Comparison of ENCODE assay signal across 1 cellular context in the genomic region with DNA sequence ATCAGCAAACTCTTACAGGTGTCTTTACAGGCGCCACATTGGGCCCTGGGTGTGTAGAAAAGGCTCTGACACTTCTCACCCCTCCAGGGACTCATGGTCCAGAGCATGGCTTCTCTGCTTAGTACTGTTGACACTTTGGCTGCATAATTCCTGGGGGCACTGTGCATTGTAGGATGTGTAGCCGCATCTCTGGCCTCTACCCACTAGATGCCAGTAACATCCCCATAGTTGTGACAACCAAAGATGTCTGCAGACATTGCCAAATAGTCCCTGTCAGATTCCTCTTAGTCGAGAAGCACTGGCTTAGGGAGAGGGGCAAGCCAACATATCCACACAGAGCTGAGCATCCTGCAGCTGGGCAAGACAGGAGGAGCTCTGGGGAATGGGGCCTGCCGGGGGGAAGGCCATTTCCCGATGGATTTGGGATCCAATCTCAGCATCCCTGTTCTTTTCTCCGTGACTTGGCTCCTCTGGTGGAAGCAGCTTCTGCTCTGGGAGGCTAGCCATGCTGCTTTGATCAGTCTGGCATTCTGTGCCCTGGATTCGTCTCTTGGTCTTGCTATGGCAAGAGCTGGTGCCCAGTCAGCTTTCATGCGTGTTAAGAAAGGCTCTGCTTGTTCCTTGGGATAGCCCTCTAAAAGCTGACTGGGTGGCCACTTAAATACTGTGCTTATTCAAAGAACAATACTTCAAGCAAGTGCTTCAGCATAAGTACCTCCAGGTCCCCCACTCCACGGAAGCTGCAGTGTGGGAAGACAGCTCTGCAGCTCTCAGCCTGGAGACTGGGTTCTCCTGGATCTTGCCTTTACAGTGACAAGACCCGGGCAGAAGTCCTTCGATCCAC.
TF ChIP-seq lines count a peak whose summit lies in the region.

No MANE protein-coding gene starts in this region.

TF ChIP-seq in HCT116, 20 proteins besides CTCF, POLR2A, EP300 and RAD21 (continued from another document):
- no peak for TF ChIP-seq TCF7L2 (IDR thresholded peaks at IDR 0.05; ENCODE audit: borderline replicate concordance, extremely low read depth, insufficient read depth, insufficient read length)
- no peak for TF ChIP-seq ELF1 (IDR thresholded peaks at IDR 0.05; ENCODE audit: borderline replicate concordance, low read depth)
- no peak for TF ChIP-seq ZFX (IDR thresholded peaks at IDR 0.05)
- TF ChIP-seq EZH2phosphoT487 (IDR thresholded peaks at IDR 0.05; ENCODE audit: borderline replicate concordance): no peak
- TF ChIP-seq CBX3 (IDR thresholded peaks at IDR 0.05; ENCODE audit: low read depth): no peak
- TF ChIP-seq REST (IDR thresholded peaks at IDR 0.05; ENCODE audit: low read depth): no peak
- TF ChIP-seq SIN3A (IDR thresholded peaks at IDR 0.05; ENCODE audit: low read depth): no peak
- TF ChIP-seq EZH2 (IDR thresholded peaks at IDR 0.05): no peak
- TF ChIP-seq POLR2AphosphoS5 (IDR thresholded peaks at IDR 0.05; ENCODE audit: low read depth, low read length): no peak
- TF ChIP-seq, protein P1, sequence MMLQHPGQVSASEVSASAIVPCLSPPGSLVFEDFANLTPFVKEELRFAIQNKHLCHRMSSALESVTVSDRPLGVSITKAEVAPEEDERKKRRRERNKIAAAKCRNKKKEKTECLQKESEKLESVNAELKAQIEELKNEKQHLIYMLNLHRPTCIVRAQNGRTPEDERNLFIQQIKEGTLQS (IDR thresholded peaks at IDR 0.05): no peak
- TF ChIP-seq YY1 (IDR thresholded peaks at IDR 0.05; ENCODE audit: extremely low read depth, insufficient replicate concordance, low read depth, low read length): no peak
